ENCODE assay signal across 21 cellular contexts in genomic region chr22:18146389-18146753, GRCh38.
"Had no signal": no experiment of that assay in that cellular context is flagged by ENCODE, and none has a peak within 500 bp of the region (broad histone marks: within the 10 kb centered on the region; RNA-seq: fewer than 3 reads in every experiment).

No MANE protein-coding gene starts in this region.

- ATAC-seq: effector memory CD8-positive, alpha-beta T cell; left cardiac atrium; right cardiac atrium; stimulated activated memory B cell treated with anti-CD40 and anti-IgM and Interleukin-4, amounts not matched to agents 10 μg/mL and 1 μg/mL and 100 μg/mL, for 72 hours had no signal

- H3K4me3 ChIP-seq: esophagus muscularis mucosa, gastroesophageal sphincter, left ventricle myocardium inferior, lower lobe of right lung, ovary, testis had no signal

- H3K27ac ChIP-seq: epithelial cell of prostate, left ventricle myocardium inferior, lower lobe of right lung, ovary, testis had no signal

- H3K36me3 ChIP-seq: esophagus muscularis mucosa, gastroesophageal sphincter, lower lobe of right lung, ovary had no signal

- H3K27me3 ChIP-seq: esophagus muscularis mucosa, gastroesophageal sphincter, ovary, testis had no signal

- H3K4me3 Mint-ChIP-seq: dendritic cell treated with granulocyte-macrophage colony-stimulating factor and Interleukin-4, amounts not matched to agents 40 ng/mL and 50 ng/mL, for 4 days; effector memory CD8-positive, alpha-beta T cell; immature natural killer cell; memory B cell; stimulated activated memory B cell treated with anti-CD40 and anti-IgM and Interleukin-4, amounts not matched to agents 10 μg/mL and 1 μg/mL and 100 μg/mL, for 72 hours; stimulated activated naive CD8-positive, alpha-beta T cell treated with anti-CD3 and anti-CD28 coated beads, Interleukin-15, Interleukin-2, amounts not matched to agents 100 ng/mL and 50 ng/mL, for 24 hours had no signal

- H3K36me3 Mint-ChIP-seq: memory B cell; naive B cell; stimulated activated memory B cell treated with anti-CD40 and anti-IgM and Interleukin-4, amounts not matched to agents 10 μg/mL and 1 μg/mL and 100 μg/mL, for 72 hours had no signal

- H3K4me1 ChIP-seq: testis had no signal

- H3K27ac Mint-ChIP-seq: dendritic cell treated with granulocyte-macrophage colony-stimulating factor and Interleukin-4, amounts not matched to agents 40 ng/mL and 50 ng/mL, for 4 days; effector memory CD8-positive, alpha-beta T cell; memory B cell; stimulated activated memory B cell treated with anti-CD40 and anti-IgM and Interleukin-4, amounts not matched to agents 10 μg/mL and 1 μg/mL and 100 μg/mL, for 72 hours; stimulated activated naive CD8-positive, alpha-beta T cell treated with anti-CD3 and anti-CD28 coated beads, Interleukin-15, Interleukin-2, amounts not matched to agents 100 ng/mL and 50 ng/mL, for 24 hours had no signal

- DNase-seq: cerebellar nuclear complex; effector memory CD8-positive, alpha-beta T cell; glutamatergic neuron; immature natural killer cell; left cardiac atrium; left ventricle myocardium inferior; lower lobe of right lung; naive B cell; ovary; right cardiac atrium; small intestine; stimulated activated CD4-positive, alpha-beta T cell treated with anti-CD3 and anti-CD28 coated beads, Interleukin-4, amount 100 ng/mL, for 24 hours; testis; trophoblast cell had no signal

- H3K9me3 Mint-ChIP-seq: dendritic cell treated with granulocyte-macrophage colony-stimulating factor and Interleukin-4, amounts not matched to agents 40 ng/mL and 50 ng/mL, for 4 days; effector memory CD8-positive, alpha-beta T cell; memory B cell; stimulated activated memory B cell treated with anti-CD40 and anti-IgM and Interleukin-4, amounts not matched to agents 10 μg/mL and 1 μg/mL and 100 μg/mL, for 72 hours; stimulated activated naive CD8-positive, alpha-beta T cell treated with anti-CD3 and anti-CD28 coated beads, Interleukin-15, Interleukin-2, amounts not matched to agents 100 ng/mL and 50 ng/mL, for 24 hours had no signal

- H3K9me3 ChIP-seq: esophagus muscularis mucosa, gastroesophageal sphincter, left ventricle myocardium inferior, lower lobe of right lung, ovary, testis had no signal

- H3K27me3 Mint-ChIP-seq: effector memory CD8-positive, alpha-beta T cell; memory B cell; naive B cell; stimulated activated memory B cell treated with anti-CD40 and anti-IgM and Interleukin-4, amounts not matched to agents 10 μg/mL and 1 μg/mL and 100 μg/mL, for 72 hours; stimulated activated naive CD8-positive, alpha-beta T cell treated with anti-CD3 and anti-CD28 coated beads, Interleukin-15, Interleukin-2, amounts not matched to agents 100 ng/mL and 50 ng/mL, for 24 hours had no signal
